In genomic region chr4:14583752-14584151, GRCh38 we compare ENCODE assay signal across 24 cellular contexts.
"Had no signal": no experiment of that assay in that cellular context is flagged by ENCODE, and none has a peak within 500 bp of the region (broad histone marks: within the 10 kb centered on the region; RNA-seq: fewer than 3 reads in every experiment).

No MANE protein-coding gene starts in this region.

- H3K9me3 ChIP-seq: adrenal gland had no signal

- ATAC-seq: T-cell had no signal

- H3K27ac ChIP-seq: adrenal gland, SK-N-MC, VCaP had no signal

- H3K4me3 ChIP-seq: adrenal gland, SK-N-MC had no signal

- H3K27me3 ChIP-seq: adrenal gland had no signal

- H3K4me1 ChIP-seq: adrenal gland had no signal

- DNase-seq: activated CD4-positive, alpha-beta memory T cell treated with anti-CD3 and anti-CD28 coated beads, Interleukin-2, amount 10 ng/mL, durations not matched to agents 7 days and 5 days; activated CD4-positive, alpha-beta T cell treated with anti-CD3 and anti-CD28 coated beads, Interleukin-2, amount 10 ng/mL, durations not matched to agents 7 days and 5 days; activated CD4-positive, CD25-positive, alpha-beta regulatory T cell; activated naive CD4-positive, alpha-beta T cell treated with anti-CD3 and anti-CD28 coated beads, Interleukin-2, amount 50 U/mL, for 16 hours; activated naive CD8-positive, alpha-beta T cell treated with anti-CD3 and anti-CD28 coated beads, Interleukin-2, amount 10 ng/mL, durations not matched to agents 7 days and 5 days; activated T-cell treated with anti-CD3 and anti-CD28 coated beads for 4 hours; adrenal gland; anterior cingulate cortex; cerebellar nuclear complex; dermis blood vessel endothelial cell; NCI-H1048; NCI-H1417; NCI-H1930; NCI-H2171; NCI-H2227 treated with DMSO at 0.1 percent for 48 hours; NCI-H446 treated with DMSO at 0.1 percent for 48 hours; NCI-H524 treated with DMSO at 0.1 percent for 48 hours; NCI-H774; NK-92 treated with Interleukin-12 subunit alpha and Interleukin-12 subunit beta, amount 100 ng/mL, for 24 hours; SIG-M5; T-cell; T-helper 2 cell had no signal

- H3K36me3 ChIP-seq: adrenal gland had no signal
